12 cellular contexts compared by ENCODE assay signal in the genomic region with DNA sequence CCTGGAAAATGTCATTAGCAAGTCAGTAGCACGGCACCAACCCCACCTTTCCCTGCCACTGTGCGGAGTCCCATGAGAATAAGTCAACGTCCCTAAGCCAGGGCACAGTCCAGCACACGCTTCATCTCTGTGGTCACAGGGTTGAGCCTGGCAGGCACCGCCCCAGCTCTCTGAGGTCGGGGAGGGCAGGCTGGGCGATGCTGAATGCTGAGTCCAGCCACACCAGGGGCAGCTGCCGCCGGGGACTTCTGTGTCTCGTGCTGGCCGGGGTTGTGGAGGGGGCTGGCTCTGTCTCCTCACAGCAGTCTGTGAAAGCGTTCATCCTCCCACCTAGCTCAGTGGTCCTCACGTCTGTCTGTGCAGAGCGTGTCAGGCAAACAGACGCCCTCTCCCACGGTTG.
"Had no signal": no experiment of that assay in that cellular context is flagged by ENCODE, and none has a peak within 500 bp of the region (broad histone marks: within the 10 kb centered on the region; RNA-seq: fewer than 3 reads in every experiment).

No MANE protein-coding gene starts in this region.

- H3K27me3 ChIP-seq: right lobe of liver, transverse colon, uterus had no signal

- H3K4me1 ChIP-seq: right lobe of liver, transverse colon, uterus had no signal

- H3K9me3 Mint-ChIP-seq: nephron had no signal

- H3K4me3 ChIP-seq: right lobe of liver, transverse colon, uterus had no signal

- H3K27me3 Mint-ChIP-seq: activated naive CD8-positive, alpha-beta T cell had no signal

- H3K27ac ChIP-seq: right lobe of liver, transverse colon, uterus had no signal

- H3K4me3 Mint-ChIP-seq: activated naive CD8-positive, alpha-beta T cell; nephron had no signal

- H3K9me3 ChIP-seq: right lobe of liver, transverse colon, uterus had no signal

- DNase-seq: activated CD4-positive, alpha-beta T cell treated with anti-CD3 and anti-CD28 coated beads for 1 hour; activated CD4-positive, alpha-beta T cell treated with anti-CD3 and anti-CD28 coated beads, Interleukin-2, amount 50 U/mL, for 48 hours; activated T-cell treated with anti-CD3 and anti-CD28 coated beads for 4 hours; effector memory CD4-positive, alpha-beta T cell; stimulated activated CD8-positive, alpha-beta memory T cell treated with anti-CD3 and anti-CD28 coated beads, Interleukin-4, amount 100 ng/mL, for 48 hours; stimulated activated naive CD4-positive, alpha-beta T cell treated with Interleukin-2 at 50 U/mL for 16 hours; T1000; transverse colon; uterus had no signal

- H3K27ac Mint-ChIP-seq: activated naive CD8-positive, alpha-beta T cell had no signal

- H3K36me3 ChIP-seq: uterus had no signal
